21 cellular contexts compared by ENCODE assay signal in genomic region chr18:63284173-63284765, GRCh38. TPM values are rescaled to one million over a fixed set of nuclear protein-coding genes. Genes with fewer than 3 reads are reported as not detected.
A peak's percentile ranks its signal among the peaks of the same experiment; 100 is the strongest.
DNase-seq lines count a peak whose midpoint lies in the region; ATAC-seq and TF ChIP-seq lines count a peak whose summit lies in the region.
"Had no signal": no experiment of that assay in that cellular context is flagged by ENCODE, and none has a peak within 500 bp of the region (broad histone marks: within the 10 kb centered on the region; RNA-seq: fewer than 3 reads in every experiment).

No MANE protein-coding gene starts in this region.

- DNase-seq in activated naive CD4-positive, alpha-beta T cell treated with anti-CD3 and anti-CD28 coated beads for 36 hours = no peak
- DNase-seq in esophagus squamous epithelium (lab: John Stamatoyannopoulos, UW) (no peak), spleen (no peak), putamen (ENCODE audit: low spot score) (no peak), ureter (ENCODE audit: low spot score) (no peak)
- DNase-seq: ACHN; activated CD4-positive, alpha-beta T cell treated with anti-CD3 and anti-CD28 coated beads, Interleukin-2, amount 50 U/mL, for 4 hours; activated naive CD4-positive, alpha-beta T cell treated with anti-CD3 and anti-CD28 coated beads, Interleukin-2, amount 10 ng/mL, durations not matched to agents 7 days and 5 days; activated T-cell treated with anti-CD3 and anti-CD28 coated beads for 4 hours; effector CD8-positive, alpha-beta T cell; GOT3; mammary epithelial cell; naive thymus-derived CD4-positive, alpha-beta T cell; NCI-H1694; NCI-H2171 treated with DMSO at 0.1 percent for 48 hours; pancreas; right lobe of liver had no signal

- WGBS in esophagus squamous epithelium, 2 donors = 79 to 87% methylated on average over 5 of the region's 5 CpGs
- WGBS in spleen, 5 donors = 82 to 93% (median 86%) methylated on average over 5 of the region's 5 CpGs

- H3K27ac Mint-ChIP-seq in activated naive CD4-positive, alpha-beta T cell treated with anti-CD3 and anti-CD28 coated beads, Interleukin-2, amount 50 U/mL, for 24 hours = peak overlapping the region; percentile 51
- H3K27ac Mint-ChIP-seq in activated naive CD4-positive, alpha-beta T cell treated with anti-CD3 and anti-CD28 coated beads for 36 hours = no peak overlapping the region

- H3K4me1 ChIP-seq in esophagus squamous epithelium = peaks cover 0 to 52% (median 9%) of the 10 kb centered on the region in 3 donors
- peaks cover 14 to 98% (median 74%) of the 10 kb centered on the region in 6 donors for H3K4me1 ChIP-seq in spleen

- intact Hi-C loops in activated naive CD4-positive, alpha-beta T cell treated with anti-CD3 and anti-CD28 coated beads for 36 hours (cut with micrococcal nuclease) = no loop called here
- intact Hi-C loops in esophagus squamous epithelium (cut with DNase I) (no loop called here), spleen (cut with DNase I; ENCODE audit: low total_unique reads) (no loop called here)

- no peaks in the 10 kb centered on the region for H3K36me3 ChIP-seq in esophagus squamous epithelium
- peaks cover 0 to 15% (median 5%) of the 10 kb centered on the region in 6 donors for H3K36me3 ChIP-seq in spleen
- H3K36me3 ChIP-seq: pancreas, right lobe of liver had no signal

- H3K27ac ChIP-seq in esophagus squamous epithelium (peak overlapping the region in 3 of 4 donors; percentile 38 to 66 (median 59)), spleen (peak overlapping the region in 7 of 8 donors; percentile 24 to 86 (median 73))
- H3K27ac ChIP-seq: C4-2B, pancreas, right lobe of liver had no signal

- H3K9me3 Mint-ChIP-seq in activated naive CD4-positive, alpha-beta T cell treated with anti-CD3 and anti-CD28 coated beads, Interleukin-2, amount 50 U/mL, for 24 hours = no peaks in the 10 kb centered on the region
- no peaks in the 10 kb centered on the region for H3K9me3 Mint-ChIP-seq in activated naive CD4-positive, alpha-beta T cell treated with anti-CD3 and anti-CD28 coated beads for 36 hours
- H3K9me3 Mint-ChIP-seq: activated naive CD4-positive, alpha-beta T cell treated with anti-CD3 and anti-CD28 coated beads, Interleukin-2, amount 10 ng/mL, durations not matched to agents 7 days and 5 days had no signal

- H3K4me3 ChIP-seq in esophagus squamous epithelium = no peak overlapping the region
- peak overlapping the region in 1 of 8 donors; percentile 43 for H3K4me3 ChIP-seq in spleen
- H3K4me3 ChIP-seq: pancreas, right lobe of liver had no signal

- H3K27me3 ChIP-seq in esophagus squamous epithelium (no peaks in the 10 kb centered on the region), spleen (replicated peaks in 1 of 7) (no peaks in the 10 kb centered on the region)
- H3K27me3 ChIP-seq: pancreas, right lobe of liver had no signal

- H3K9me3 ChIP-seq in esophagus squamous epithelium = no peaks in the 10 kb centered on the region
- no peaks in the 10 kb centered on the region for H3K9me3 ChIP-seq in spleen
- H3K9me3 ChIP-seq: pancreas, right lobe of liver had no signal

- CTCF ChIA-PET in activated naive CD4-positive, alpha-beta T cell treated with anti-CD3 and anti-CD28 coated beads for 36 hours (lab: Charles Lee) = no interaction called here

- TF ChIP-seq CTCF in esophagus squamous epithelium (IDR thresholded peaks at IDR 0.05) = no peak
- TF ChIP-seq CTCF in spleen (IDR thresholded peaks at IDR 0.05 in 8 of 11, conservative IDR thresholded peaks at IDR 0.05 in 3 of 11) = no peak

- no peak for TF ChIP-seq POLR2A in esophagus squamous epithelium (IDR thresholded peaks at IDR 0.05)
- no peak for TF ChIP-seq POLR2A in spleen (IDR thresholded peaks at IDR 0.05)

- ATAC-seq in HG03432 (IDR thresholded peaks at IDR 0.05; ENCODE audit: unreplicated experiment) (no peak), HG02884 (IDR thresholded peaks at IDR 0.05; ENCODE audit: unreplicated experiment) (no peak)
- ATAC-seq: naive thymus-derived CD4-positive, alpha-beta T cell; pancreas; right lobe of liver had no signal

- no peaks in the 10 kb centered on the region for H3K27me3 Mint-ChIP-seq in activated naive CD4-positive, alpha-beta T cell treated with anti-CD3 and anti-CD28 coated beads, Interleukin-2, amount 50 U/mL, for 24 hours
- H3K27me3 Mint-ChIP-seq in activated naive CD4-positive, alpha-beta T cell treated with anti-CD3 and anti-CD28 coated beads for 36 hours (ENCODE audit: low read depth) = no peaks in the 10 kb centered on the region
- H3K27me3 Mint-ChIP-seq: activated naive CD4-positive, alpha-beta T cell treated with anti-CD3 and anti-CD28 coated beads, Interleukin-2, amount 10 ng/mL, durations not matched to agents 7 days and 5 days; naive thymus-derived CD4-positive, alpha-beta T cell had no signal

- peak overlapping the region; percentile 7 for H3K4me3 Mint-ChIP-seq in activated naive CD4-positive, alpha-beta T cell treated with anti-CD3 and anti-CD28 coated beads, Interleukin-2, amount 50 U/mL, for 24 hours
- H3K4me3 Mint-ChIP-seq in activated naive CD4-positive, alpha-beta T cell treated with anti-CD3 and anti-CD28 coated beads for 36 hours = no peak overlapping the region
- H3K4me3 Mint-ChIP-seq: activated naive CD4-positive, alpha-beta T cell treated with anti-CD3 and anti-CD28 coated beads, Interleukin-2, amount 10 ng/mL, durations not matched to agents 7 days and 5 days had no signal

- peaks cover 17% of the 10 kb centered on the region for H3K4me1 Mint-ChIP-seq in activated naive CD4-positive, alpha-beta T cell treated with anti-CD3 and anti-CD28 coated beads, Interleukin-2, amount 50 U/mL, for 24 hours
- H3K4me1 Mint-ChIP-seq in activated naive CD4-positive, alpha-beta T cell treated with anti-CD3 and anti-CD28 coated beads for 36 hours (ENCODE audit: low read depth) = peaks cover 36% of the 10 kb centered on the region

- peaks cover 23% of the 10 kb centered on the region for H3K36me3 Mint-ChIP-seq in activated naive CD4-positive, alpha-beta T cell treated with anti-CD3 and anti-CD28 coated beads, Interleukin-2, amount 50 U/mL, for 24 hours
- peaks cover 35% of the 10 kb centered on the region for H3K36me3 Mint-ChIP-seq in activated naive CD4-positive, alpha-beta T cell treated with anti-CD3 and anti-CD28 coated beads for 36 hours (ENCODE audit: low read depth)

RNA-seq across cellular contexts. Expression of gene BCL2, which starts 35.3 kb away (rescaled TPM):
- total RNA-seq in activated naive CD4-positive, alpha-beta T cell treated with anti-CD3 and anti-CD28 coated beads for 36 hours = 10 to 100 TPM; 48.4 to 49.6 TPM
- total RNA-seq in esophagus squamous epithelium = 10 to 100 TPM in 1 of 4 donors, 1 to 10 TPM in 3; 3.1 to 17.4 (median 4.2) TPM
- 100 to 1,000 TPM in 1 of 7 donors, 10 to 100 TPM in 6; 65.7 to 112 (median 83.2) TPM for total RNA-seq in spleen
- 10 to 100 TPM in 2 of 3 donors, 1 to 10 TPM in 1; 9.6 to 18.0 (median 15.0) TPM for polyA plus RNA-seq in spleen
- 13.3 TPM for total RNA-seq in ureter
